8 cellular contexts compared by ENCODE assay signal in the genomic region with DNA sequence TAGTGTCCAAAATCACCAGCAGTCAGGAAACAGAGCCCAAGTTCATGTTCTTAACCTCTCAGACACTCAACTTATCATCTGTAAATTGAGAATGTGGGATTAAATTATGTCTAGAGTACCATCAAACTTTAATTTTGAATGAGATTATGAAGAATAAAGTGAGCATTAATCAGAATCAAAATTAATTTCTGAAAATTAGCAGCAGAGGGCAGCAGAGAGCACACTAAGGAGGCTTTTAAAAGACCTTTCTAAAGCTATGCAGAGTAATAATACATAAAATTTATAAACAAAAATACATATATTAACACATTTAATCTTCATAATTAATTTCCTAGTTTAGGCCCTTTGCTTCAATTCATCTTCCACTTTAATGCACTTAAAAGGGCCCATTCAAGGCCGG. TPM values are rescaled to one million over a fixed set of nuclear protein-coding genes. Genes with fewer than 3 reads are reported as not detected.
DNase-seq lines count a peak whose midpoint lies in the region; ATAC-seq and TF ChIP-seq lines count a peak whose summit lies in the region.

No MANE protein-coding gene starts in this region.

- intact Hi-C loops in sciatic nerve (cut with DNase I) = no loop called here

- H3K4me3 Mint-ChIP-seq in chondrocyte (ENCODE audit: unreplicated experiment) = no peak overlapping the region
- no peak overlapping the region for H3K4me3 Mint-ChIP-seq in nephron progenitor cell

- H3K4me1 Mint-ChIP-seq in chondrocyte (ENCODE audit: low read depth) (peaks cover 5% of the 10 kb centered on the region), nephron progenitor cell (no peaks in the 10 kb centered on the region)

- H3K27me3 Mint-ChIP-seq in chondrocyte (ENCODE audit: low read depth) (peaks cover 6% of the 10 kb centered on the region), nephron progenitor cell (ENCODE audit: low read depth, poor library complexity) (no peaks in the 10 kb centered on the region)

- DNase-seq in D341Med (ENCODE audit: low spot score) (peak; percentile 9), chondrocyte (ENCODE audit: low spot score) (no peak), nephron progenitor cell (no peak), OCI-M2 (lab: John Stamatoyannopoulos, UW; ENCODE audit: unreplicated experiment) (no peak), sciatic nerve (ENCODE audit: low spot score) (no peak)
- no peak for DNase-seq in activated CD4-positive, CD25-positive, alpha-beta regulatory T cell treated with anti-CD3 and anti-CD28 coated beads, Interleukin-2, amount 50 U/mL, for 72 hours

- no peaks in the 10 kb centered on the region for H3K9me3 Mint-ChIP-seq in chondrocyte (ENCODE audit: low read depth)
- no peaks in the 10 kb centered on the region for H3K9me3 Mint-ChIP-seq in nephron progenitor cell

- H3K27ac Mint-ChIP-seq in chondrocyte (ENCODE audit: unreplicated experiment) = no peak overlapping the region
- H3K27ac Mint-ChIP-seq in nephron progenitor cell = no peak overlapping the region

- peak; percentile 44 for TF ChIP-seq CTCF in LNCAP (IDR thresholded peaks at IDR 0.05)
- peak; percentile 91 for TF ChIP-seq CTCF in chondrocyte (IDR thresholded peaks at IDR 0.05)
- TF ChIP-seq CTCF in nephron progenitor cell (IDR thresholded peaks at IDR 0.05) = peak; percentile 66

- ATAC-seq in HG02798 (IDR thresholded peaks at IDR 0.05; ENCODE audit: poor library complexity, unreplicated experiment) (no peak), sciatic nerve (no peak)

- H3K36me3 Mint-ChIP-seq in chondrocyte (ENCODE audit: low read depth) (no peaks in the 10 kb centered on the region), nephron progenitor cell (ENCODE audit: low read depth) (no peaks in the 10 kb centered on the region)

RNA-seq across cellular contexts. Expression of a gene that starts 7.1 kb away (rescaled TPM):
- total RNA-seq in chondrocyte (not detected in 3 replicates), sciatic nerve (5.3 TPM)
